7 cellular contexts compared by ENCODE assay signal in the genomic region with DNA sequence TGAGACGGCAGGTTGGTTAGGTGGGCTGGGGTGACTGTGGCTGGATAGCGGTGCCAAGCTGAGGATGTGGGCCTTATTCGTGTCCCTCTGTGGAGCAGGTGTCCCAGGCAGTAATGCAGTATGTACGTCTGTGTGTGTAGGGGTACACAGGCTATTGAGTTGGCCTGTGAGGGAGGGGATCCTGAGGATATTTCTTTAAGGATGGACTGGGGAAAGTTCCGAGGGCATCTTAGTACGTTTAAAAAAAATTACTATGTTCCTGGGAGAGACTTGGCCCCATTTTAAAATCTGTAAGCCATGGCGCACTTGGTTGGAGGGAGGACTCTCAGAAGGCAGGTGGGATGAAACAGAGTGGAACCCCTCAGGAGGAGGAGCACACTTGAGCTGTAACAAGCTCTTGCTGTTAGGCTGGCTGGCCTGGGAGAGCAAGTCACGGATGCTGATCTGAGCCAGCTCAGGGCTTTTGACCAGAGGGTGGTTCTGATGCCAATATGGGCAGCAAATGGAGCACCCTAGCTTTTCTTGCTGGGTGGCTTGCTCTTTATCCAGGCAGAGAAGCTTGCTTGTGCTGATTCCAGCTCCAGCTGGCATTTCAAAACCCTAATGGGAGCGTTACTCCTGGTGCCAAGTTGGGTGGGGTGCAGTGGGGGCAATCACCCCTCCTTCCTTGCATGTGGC. TPM values are rescaled to one million over a fixed set of nuclear protein-coding genes. Genes with fewer than 3 reads are reported as not detected.
DNase-seq lines count a peak whose midpoint lies in the region; ATAC-seq, FAIRE-seq and TF ChIP-seq lines count a peak whose summit lies in the region.

No MANE protein-coding gene starts in this region.

- no peak for DNase-seq in astrocyte (ENCODE audit: low read depth)
- DNase-seq in immature natural killer cell, result peak in 1 of 3 donors; percentile 25
- peak; percentile 20 for DNase-seq in small intestine
- DNase-seq in effector CD4-positive, alpha-beta T cell, result no peak
- no peak for DNase-seq in stimulated activated CD4-positive, alpha-beta T cell treated with anti-CD3 and anti-CD28 coated beads, Interleukin-4, amount 100 ng/mL, for 24 hours

- H3K4me1 ChIP-seq in KMS-11 (ENCODE audit: low read depth, poor library complexity, severe bottlenecking) (peaks cover 26% of the 10 kb centered on the region), astrocyte (ENCODE audit: insufficient read depth, low read length) (peaks cover 8% of the 10 kb centered on the region), small intestine (ENCODE audit: control insufficient read depth in 2 of 2, insufficient read depth in 1 of 2, low read depth in 1 of 2, low read length in 1 of 2) (peaks cover 5 to 6% of the 10 kb centered on the region in 2 donors)

- H3K27me3 ChIP-seq in KMS-11 (ENCODE audit: insufficient read depth, low read depth) (no peaks in the 10 kb centered on the region), astrocyte (ENCODE audit: insufficient read depth, low read length) (no peaks in the 10 kb centered on the region), small intestine (ENCODE audit: control insufficient read depth in 2 of 2, insufficient read depth in 2 of 2, low read length in 2 of 2) (no peaks in the 10 kb centered on the region)

- H3K9ac ChIP-seq in KMS-11 (peak overlapping the region; percentile 52; the same call in 1 of the 2 replicates), astrocyte (ENCODE audit: low read length) (peak overlapping the region; percentile 95)

- H3K27ac Mint-ChIP-seq in astrocyte (ENCODE audit: unreplicated experiment) (peak overlapping the region; percentile 91), immature natural killer cell (peak overlapping the region; percentile 77 to 95 (median 92))

- H4K20me1 ChIP-seq in KMS-11 (ENCODE audit: insufficient read depth) (no peaks in the 10 kb centered on the region), astrocyte (ENCODE audit: insufficient read depth, low read length) (peaks cover 23% of the 10 kb centered on the region)

- peaks cover 1% of the 10 kb centered on the region for H3K36me3 Mint-ChIP-seq in astrocyte (ENCODE audit: low read depth, unreplicated experiment)
- peaks cover 0 to 8% (median 0%) of the 10 kb centered on the region in 3 donors for H3K36me3 Mint-ChIP-seq in immature natural killer cell

- no peak overlapping the region for H3K4me3 ChIP-seq in KMS-11 (IDR thresholded peaks at IDR 0.05; ENCODE audit: insufficient read depth, low read depth, low read length)
- H3K4me3 ChIP-seq in astrocyte (ENCODE audit: insufficient read depth, low read depth, low read length), result peak overlapping the region; percentile 100
- peak overlapping the region; percentile 75 to 77 for H3K4me3 ChIP-seq in small intestine (ENCODE audit: low read depth in 1 of 2, low read length in 2 of 2)

- 3 to 7% (median 4%) methylated on average over 9 of the region's 9 CpGs for WGBS in small intestine, 3 donors

- H3K4me1 Mint-ChIP-seq in astrocyte (ENCODE audit: low read depth, unreplicated experiment) (peaks cover 29% of the 10 kb centered on the region), immature natural killer cell (peaks cover 43 to 56% of the 10 kb centered on the region in 2 donors)

- H3K4me3 Mint-ChIP-seq in astrocyte (ENCODE audit: unreplicated experiment) (peak overlapping the region; percentile 99), immature natural killer cell (peak overlapping the region; percentile 88 to 100 (median 92))

- no peak for TF ChIP-seq CTCF in KMS-11 (conservative IDR thresholded peaks at IDR 0.05; ENCODE audit: low read depth, low read length)
- TF ChIP-seq CTCF in astrocyte (IDR thresholded peaks at IDR 0.05; ENCODE audit: insufficient read depth, low read depth, low read length), result no peak

- H3K9me3 Mint-ChIP-seq in astrocyte (ENCODE audit: unreplicated experiment) (no peaks in the 10 kb centered on the region), immature natural killer cell (no peaks in the 10 kb centered on the region)

- H3K9me3 ChIP-seq in astrocyte (ENCODE audit: insufficient read depth, low read depth, low read length) (no peaks in the 10 kb centered on the region), small intestine (ENCODE audit: control insufficient read depth, low read depth) (no peaks in the 10 kb centered on the region)

- H2AFZ ChIP-seq in KMS-11 (ENCODE audit: low read depth) (0 out of 2 replicates have a peak overlapping the region, but pooled peaks have one; percentile 19), astrocyte (ENCODE audit: low read depth, low read length) (peak overlapping the region; percentile 51)

- no peak overlapping the region for H3K27ac ChIP-seq in KMS-11
- H3K27ac ChIP-seq in astrocyte (ENCODE audit: low read depth, low read length), result peak overlapping the region; percentile 63
- peak overlapping the region; percentile 12 to 71 for H3K27ac ChIP-seq in small intestine (ENCODE audit: low read depth in 1 of 2, low read length in 1 of 2)

- H3K79me2 ChIP-seq in KMS-11 (ENCODE audit: insufficient read depth, low read depth) (peaks cover 31% of the 10 kb centered on the region; the same call in 1 of the 2 replicates), astrocyte (ENCODE audit: insufficient read depth, low read length) (peaks cover 52% of the 10 kb centered on the region)

- H3K27me3 Mint-ChIP-seq in astrocyte (ENCODE audit: low read depth, unreplicated experiment), result no peaks in the 10 kb centered on the region
- H3K27me3 Mint-ChIP-seq in immature natural killer cell (ENCODE audit: low read depth in 3 of 3), result peaks cover 2 to 7% (median 7%) of the 10 kb centered on the region in 3 donors

- H3K4me2 ChIP-seq in KMS-11 (peak overlapping the region; percentile 86), astrocyte (ENCODE audit: low read length) (peak overlapping the region; percentile 100)

- H3K36me3 ChIP-seq in KMS-11 (ENCODE audit: insufficient read depth) (no peaks in the 10 kb centered on the region), astrocyte (ENCODE audit: insufficient read depth, low read length) (no peaks in the 10 kb centered on the region), small intestine (ENCODE audit: control insufficient read depth in 2 of 2, insufficient read depth in 2 of 2, low read length in 2 of 2) (no peaks in the 10 kb centered on the region)

- FAIRE-seq in astrocyte (lab: Jason Lieb, UNC), result no peak
- FAIRE-seq in small intestine (lab: Jason Lieb, UNC), result no peak

- peak; percentile 2 for ATAC-seq in GM18867 (IDR thresholded peaks at IDR 0.05; ENCODE audit: unreplicated experiment)

RNA-seq across cellular contexts. Expression of gene WBP1L, which starts 0.8 kb away (rescaled TPM):
- 73.6 and 75.7 TPM in 2 replicates for total RNA-seq in astrocyte
- 10 to 100 TPM; 34.1 to 53.1 (median 35.2) TPM for polyA plus RNA-seq in immature natural killer cell
- 10 to 100 TPM; 15.2 to 29.9 (median 16.8) TPM for polyA plus RNA-seq in small intestine

RNA-seq across cellular contexts. Expression of gene SFXN2, which starts 30.1 kb away (rescaled TPM):
- 8.4 and 9.1 TPM in 2 replicates for total RNA-seq in astrocyte
- polyA plus RNA-seq in immature natural killer cell (1 to 10 TPM; 4.9 to 9.6 (median 7.9) TPM), small intestine (10 to 100 TPM in 1 of 3 donors, 1 to 10 TPM in 2; 2.0 to 16.9 (median 4.9) TPM)

RNA-seq across cellular contexts. Expression of gene ARL3, which starts 30.3 kb away (rescaled TPM):
- 16.6 and 18.2 TPM in 2 replicates for total RNA-seq in astrocyte
- 1 to 10 TPM; 2.6 to 3.9 (median 3.6) TPM for polyA plus RNA-seq in immature natural killer cell
- polyA plus RNA-seq in small intestine, result 1 to 10 TPM; 3.4 to 8.3 (median 4.9) TPM
